In genomic region chr19:47414469-47414868, GRCh38 we compare ENCODE assay signal across 10 cellular contexts. TPM values are rescaled to one million over a fixed set of nuclear protein-coding genes. Genes with fewer than 3 reads are reported as not detected.
DNase-seq lines count a peak whose midpoint lies in the region; ATAC-seq and TF ChIP-seq lines count a peak whose summit lies in the region.
"Had no signal": no experiment of that assay in that cellular context is flagged by ENCODE, and none has a peak within 500 bp of the region (broad histone marks: within the 10 kb centered on the region; RNA-seq: fewer than 3 reads in every experiment).

No MANE protein-coding gene starts in this region.

- peaks cover 17% of the 10 kb centered on the region for H3K36me3 ChIP-seq in endodermal cell (ENCODE audit: control insufficient read depth, insufficient read depth, low read length)
- no peaks in the 10 kb centered on the region for H3K36me3 ChIP-seq in thyroid gland

- H3K27me3 Mint-ChIP-seq in endodermal cell (ENCODE audit: insufficient read depth): peaks cover 6% of the 10 kb centered on the region

- H3K9me3 ChIP-seq in endodermal cell (ENCODE audit: control insufficient read depth, low read length) (no peaks in the 10 kb centered on the region), thyroid gland (no peaks in the 10 kb centered on the region)

- intact Hi-C loops in posterior cingulate gyrus (cut with DNase I) (no loop called here), thyroid gland (cut with DNase I) (no loop called here)

- H3K9me3 Mint-ChIP-seq in endodermal cell: no peaks in the 10 kb centered on the region
- H3K9me3 Mint-ChIP-seq: IgD-negative memory B cell had no signal

- ATAC-seq in GM21825 (IDR thresholded peaks at IDR 0.05; ENCODE audit: unreplicated experiment): no peak

- peaks cover 18% of the 10 kb centered on the region for H3K4me1 Mint-ChIP-seq in endodermal cell

- no peaks in the 10 kb centered on the region for H3K4me1 ChIP-seq in endodermal cell (ENCODE audit: control insufficient read depth, insufficient read depth, low read length)
- no peaks in the 10 kb centered on the region for H3K4me1 ChIP-seq in thyroid gland

- H3K27me3 ChIP-seq in endodermal cell (ENCODE audit: control insufficient read depth, insufficient read depth, low read length, poor library complexity, severe bottlenecking) (no peaks in the 10 kb centered on the region), thyroid gland (peaks cover 4% of the 10 kb centered on the region)

- H3K4me3 Mint-ChIP-seq in endodermal cell: no peak overlapping the region

- WGBS in endodermal cell (ENCODE audit: insufficient coverage in 1 of 2, insufficient read length in 1 of 2), 2 experiments: 93 to 97% methylated on average over 6 to 21 of the region's 21 CpGs
- 80 to 85% methylated on average over 8 to 13 of the region's 21 CpGs for WGBS in thyroid gland, 2 donors

- H3K27ac Mint-ChIP-seq in endodermal cell: peak overlapping the region; percentile 52
- H3K27ac Mint-ChIP-seq: IgD-negative memory B cell had no signal

- peak; percentile 38 for DNase-seq in NCI-H2107 (lab: John Stamatoyannopoulos, UW)
- no peak for DNase-seq in NCI-H2107 treated with DMSO at 0.1 percent for 48 hours (lab: John Stamatoyannopoulos, UW; ENCODE audit: unreplicated experiment)
- DNase-seq in NB4 (ENCODE audit: low read depth): peak; percentile 89
- DNase-seq in endodermal cell: peak; percentile 79
- peak in 8 of 10 donors; percentile 47 to 94 (median 69) for DNase-seq in posterior cingulate gyrus
- no peak for DNase-seq in thyroid gland
- DNase-seq in LoVo (ENCODE audit: low spot score): no peak
- DNase-seq: Right ventricle myocardium superior had no signal

- H3K4me3 ChIP-seq in NB4 (ENCODE audit: low read depth, low read length) (no peak overlapping the region), endodermal cell (ENCODE audit: low read length) (no peak overlapping the region), thyroid gland (replicated peaks in 1 of 3) (no peak overlapping the region)

- H3K27ac ChIP-seq in endodermal cell (ENCODE audit: low read depth, low read length): no peak overlapping the region
- H3K27ac ChIP-seq in thyroid gland: no peak overlapping the region

- TF ChIP-seq CTCF in NB4 (IDR thresholded peaks at IDR 0.05; ENCODE audit: low read depth, low read length): peak; percentile 95
- peak; percentile 64 for TF ChIP-seq CTCF in endodermal cell (conservative IDR thresholded peaks at IDR 0.05)
- TF ChIP-seq CTCF in thyroid gland (IDR thresholded peaks at IDR 0.05): no peak

- peaks cover 30% of the 10 kb centered on the region for H3K36me3 Mint-ChIP-seq in endodermal cell (ENCODE audit: low read depth)

- no peak overlapping the region for H3K9ac ChIP-seq in endodermal cell (ENCODE audit: extremely low read depth, low read length, poor library complexity, severe bottlenecking)

- TF ChIP-seq POLR2A in NB4 (IDR thresholded peaks at IDR 0.05; ENCODE audit: extremely low read depth, insufficient read length) (no peak), thyroid gland (IDR thresholded peaks at IDR 0.05) (no peak)

RNA-seq across cellular contexts. Expression of gene MEIS3, which starts 4.9 kb away (rescaled TPM):
- total RNA-seq in endodermal cell: 100 to 1,000 TPM in 1 of 2 donors, 10 to 100 TPM in 1; 47.7 to 132 TPM
- 150 TPM for polyA plus RNA-seq in endodermal cell (2013, experiment 1 of 2)
- polyA plus RNA-seq in endodermal cell (2013, experiment 2 of 2): 154 TPM
- 10 to 100 TPM in 1 of 4 donors, 1 to 10 TPM in 3; 3.6 to 15.3 (median 6.1) TPM for total RNA-seq in thyroid gland
- polyA plus RNA-seq: IgD-negative memory B cell had no signal

RNA-seq across cellular contexts. Expression of gene SLC8A2, which starts 57.2 kb away (rescaled TPM):
- total RNA-seq in endodermal cell (1 to 10 TPM; 2.5 to 3.6 TPM), thyroid gland (under 1 TPM in 2 of 4 donors, not detected in 2; 0.29 to 0.59 TPM)
- 4.1 TPM for polyA plus RNA-seq in endodermal cell (2013, experiment 1 of 2)
- 2.6 TPM for polyA plus RNA-seq in endodermal cell (2013, experiment 2 of 2)
- polyA plus RNA-seq: IgD-negative memory B cell had no signal

Comparison
In these comparisons a context has a peak if more than half of its experiments do, and no peak if none do; other contexts are left out.
1. DNase-seq: peak in NCI-H2107 (single experiment), NB4 (single experiment), endodermal cell (single experiment) and posterior cingulate gyrus (8 of 10); none in NCI-H2107 treated with DMSO at 0.1 percent for 48 hours (single experiment), thyroid gland (0 of 2) and LoVo (single experiment).
2. CTCF ChIP-seq: peak in NB4 (single experiment) and endodermal cell (single experiment); none in thyroid gland (0 of 6).